In the genomic region with DNA sequence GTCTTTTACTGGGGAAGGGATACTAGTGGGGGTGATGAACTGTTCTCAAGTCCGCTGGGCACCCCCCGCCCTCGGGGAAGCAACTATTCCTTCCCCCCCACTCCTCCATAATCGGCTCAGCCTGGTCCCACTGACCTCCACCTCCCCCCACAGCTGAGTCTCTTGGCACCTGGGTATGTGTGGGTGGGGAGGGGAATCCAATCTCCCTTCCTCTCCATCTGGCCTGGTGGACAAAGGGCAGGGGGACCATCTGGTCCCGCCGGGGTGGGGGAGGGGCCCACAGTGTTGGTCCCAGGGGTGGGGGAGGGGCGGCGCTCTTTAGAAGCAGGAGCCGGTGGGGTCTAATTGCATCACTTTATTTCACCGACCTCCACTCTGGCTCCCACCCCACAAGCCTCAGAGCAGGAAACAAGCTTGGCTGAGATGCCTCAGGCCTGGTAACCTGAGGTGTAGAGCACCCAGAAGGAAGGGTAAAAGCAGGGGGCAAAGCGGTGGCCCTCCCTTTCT, we compare ENCODE assay signal across 1 cellular context.
TF ChIP-seq lines count a peak whose summit lies in the region.

No MANE protein-coding gene starts in this region.

TF ChIP-seq in HepG2, 621 proteins besides CTCF, POLR2A, EP300 and RAD21 (continued from another document):
- TF ChIP-seq, protein P1, sequence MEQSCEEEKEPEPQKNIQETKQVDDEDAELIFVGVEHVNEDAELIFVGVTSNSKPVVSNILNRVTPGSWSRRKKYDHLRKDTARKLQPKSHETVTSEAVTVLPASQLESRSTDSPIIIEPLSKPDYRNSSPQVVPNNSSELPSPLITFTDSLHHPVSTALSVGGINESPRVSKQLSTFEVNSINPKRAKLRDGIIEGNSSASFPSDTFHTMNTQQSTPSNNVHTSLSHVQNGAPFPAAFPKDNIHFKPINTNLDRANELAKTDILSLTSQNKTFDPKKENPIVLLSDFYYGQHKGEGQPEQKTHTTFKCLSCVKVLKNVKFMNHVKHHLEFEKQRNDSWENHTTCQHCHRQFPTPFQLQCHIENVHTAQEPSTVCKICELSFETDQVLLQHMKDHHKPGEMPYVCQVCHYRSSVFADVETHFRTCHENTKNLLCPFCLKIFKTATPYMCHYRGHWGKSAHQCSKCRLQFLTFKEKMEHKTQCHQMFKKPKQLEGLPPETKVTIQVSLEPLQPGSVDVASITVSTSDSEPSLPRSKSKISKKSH (CRISPR knock-in tag; IDR thresholded peaks at IDR 0.05; ENCODE audit: borderline replicate concordance) = no peak
- TF ChIP-seq, protein P2, sequence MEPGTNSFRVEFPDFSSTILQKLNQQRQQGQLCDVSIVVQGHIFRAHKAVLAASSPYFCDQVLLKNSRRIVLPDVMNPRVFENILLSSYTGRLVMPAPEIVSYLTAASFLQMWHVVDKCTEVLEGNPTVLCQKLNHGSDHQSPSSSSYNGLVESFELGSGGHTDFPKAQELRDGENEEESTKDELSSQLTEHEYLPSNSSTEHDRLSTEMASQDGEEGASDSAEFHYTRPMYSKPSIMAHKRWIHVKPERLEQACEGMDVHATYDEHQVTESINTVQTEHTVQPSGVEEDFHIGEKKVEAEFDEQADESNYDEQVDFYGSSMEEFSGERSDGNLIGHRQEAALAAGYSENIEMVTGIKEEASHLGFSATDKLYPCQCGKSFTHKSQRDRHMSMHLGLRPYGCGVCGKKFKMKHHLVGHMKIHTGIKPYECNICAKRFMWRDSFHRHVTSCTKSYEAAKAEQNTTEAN (CRISPR knock-in tag; conservative IDR thresholded peaks at IDR 0.05) = no peak
- TF ChIP-seq ZNF124 (CRISPR knock-in tag; IDR thresholded peaks at IDR 0.05) (0 out of 2 replicates have a peak, but pooled peaks have one; percentile 6), CC2D1A (CRISPR knock-in tag; IDR thresholded peaks at IDR 0.05) (no peak), MTF1 (CRISPR knock-in tag; IDR thresholded peaks at IDR 0.05) (no peak), SAP130 (CRISPR knock-in tag; IDR thresholded peaks at IDR 0.05; ENCODE audit: low read depth) (no peak; the same call in 1 of the 2 replicates), NBN (conservative IDR thresholded peaks at IDR 0.05) (no peak), POLR2G (IDR thresholded peaks at IDR 0.05; ENCODE audit: low read depth, low read length) (peak; percentile 47), DMAP1 (CRISPR knock-in tag; IDR thresholded peaks at IDR 0.05) (0 out of 2 replicates have a peak, but pooled peaks have one; percentile 15), ZFX (CRISPR knock-in tag; IDR thresholded peaks at IDR 0.05; ENCODE audit: low read depth) (peak; percentile 22; the same call in 1 of the 2 replicates), ZBTB3 (CRISPR knock-in tag; IDR thresholded peaks at IDR 0.05; ENCODE audit: borderline replicate concordance, low read depth) (0 out of 2 replicates have a peak, but pooled peaks have one; percentile 36), ZNF772 (CRISPR knock-in tag; IDR thresholded peaks at IDR 0.05) (peak; percentile 40; the same call in 1 of the 2 replicates)
- TF ChIP-seq, protein P3, sequence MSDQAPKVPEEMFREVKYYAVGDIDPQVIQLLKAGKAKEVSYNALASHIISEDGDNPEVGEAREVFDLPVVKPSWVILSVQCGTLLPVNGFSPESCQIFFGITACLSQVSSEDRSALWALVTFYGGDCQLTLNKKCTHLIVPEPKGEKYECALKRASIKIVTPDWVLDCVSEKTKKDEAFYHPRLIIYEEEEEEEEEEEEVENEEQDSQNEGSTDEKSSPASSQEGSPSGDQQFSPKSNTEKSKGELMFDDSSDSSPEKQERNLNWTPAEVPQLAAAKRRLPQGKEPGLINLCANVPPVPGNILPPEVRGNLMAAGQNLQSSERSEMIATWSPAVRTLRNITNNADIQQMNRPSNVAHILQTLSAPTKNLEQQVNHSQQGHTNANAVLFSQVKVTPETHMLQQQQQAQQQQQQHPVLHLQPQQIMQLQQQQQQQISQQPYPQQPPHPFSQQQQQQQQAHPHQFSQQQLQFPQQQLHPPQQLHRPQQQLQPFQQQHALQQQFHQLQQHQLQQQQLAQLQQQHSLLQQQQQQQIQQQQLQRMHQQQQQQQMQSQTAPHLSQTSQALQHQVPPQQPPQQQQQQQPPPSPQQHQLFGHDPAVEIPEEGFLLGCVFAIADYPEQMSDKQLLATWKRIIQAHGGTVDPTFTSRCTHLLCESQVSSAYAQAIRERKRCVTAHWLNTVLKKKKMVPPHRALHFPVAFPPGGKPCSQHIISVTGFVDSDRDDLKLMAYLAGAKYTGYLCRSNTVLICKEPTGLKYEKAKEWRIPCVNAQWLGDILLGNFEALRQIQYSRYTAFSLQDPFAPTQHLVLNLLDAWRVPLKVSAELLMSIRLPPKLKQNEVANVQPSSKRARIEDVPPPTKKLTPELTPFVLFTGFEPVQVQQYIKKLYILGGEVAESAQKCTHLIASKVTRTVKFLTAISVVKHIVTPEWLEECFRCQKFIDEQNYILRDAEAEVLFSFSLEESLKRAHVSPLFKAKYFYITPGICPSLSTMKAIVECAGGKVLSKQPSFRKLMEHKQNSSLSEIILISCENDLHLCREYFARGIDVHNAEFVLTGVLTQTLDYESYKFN (CRISPR knock-in tag; conservative IDR thresholded peaks at IDR 0.05) = peak; percentile 75
- TF ChIP-seq, protein P4, sequence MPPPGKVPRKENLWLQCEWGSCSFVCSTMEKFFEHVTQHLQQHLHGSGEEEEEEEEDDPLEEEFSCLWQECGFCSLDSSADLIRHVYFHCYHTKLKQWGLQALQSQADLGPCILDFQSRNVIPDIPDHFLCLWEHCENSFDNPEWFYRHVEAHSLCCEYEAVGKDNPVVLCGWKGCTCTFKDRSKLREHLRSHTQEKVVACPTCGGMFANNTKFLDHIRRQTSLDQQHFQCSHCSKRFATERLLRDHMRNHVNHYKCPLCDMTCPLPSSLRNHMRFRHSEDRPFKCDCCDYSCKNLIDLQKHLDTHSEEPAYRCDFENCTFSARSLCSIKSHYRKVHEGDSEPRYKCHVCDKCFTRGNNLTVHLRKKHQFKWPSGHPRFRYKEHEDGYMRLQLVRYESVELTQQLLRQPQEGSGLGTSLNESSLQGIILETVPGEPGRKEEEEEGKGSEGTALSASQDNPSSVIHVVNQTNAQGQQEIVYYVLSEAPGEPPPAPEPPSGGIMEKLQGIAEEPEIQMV (CRISPR knock-in tag; IDR thresholded peaks at IDR 0.05; ENCODE audit: low read depth) = no peak
- TF ChIP-seq, protein P5, sequence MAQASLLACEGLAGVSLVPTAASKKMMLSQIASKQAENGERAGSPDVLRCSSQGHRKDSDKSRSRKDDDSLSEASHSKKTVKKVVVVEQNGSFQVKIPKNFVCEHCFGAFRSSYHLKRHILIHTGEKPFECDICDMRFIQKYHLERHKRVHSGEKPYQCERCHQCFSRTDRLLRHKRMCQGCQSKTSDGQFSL (CRISPR knock-in tag; IDR thresholded peaks at IDR 0.05) = peak; percentile 10
- TF ChIP-seq, protein P6, sequence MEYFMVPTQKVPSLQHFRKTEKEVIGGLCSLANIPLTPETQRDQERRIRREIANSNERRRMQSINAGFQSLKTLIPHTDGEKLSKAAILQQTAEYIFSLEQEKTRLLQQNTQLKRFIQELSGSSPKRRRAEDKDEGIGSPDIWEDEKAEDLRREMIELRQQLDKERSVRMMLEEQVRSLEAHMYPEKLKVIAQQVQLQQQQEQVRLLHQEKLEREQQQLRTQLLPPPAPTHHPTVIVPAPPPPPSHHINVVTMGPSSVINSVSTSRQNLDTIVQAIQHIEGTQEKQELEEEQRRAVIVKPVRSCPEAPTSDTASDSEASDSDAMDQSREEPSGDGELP (IDR thresholded peaks at IDR 0.05; ENCODE audit: borderline replicate concordance, low read depth) = peak; percentile 80; the same call in 1 of the 2 replicates
